1 cellular context compared by ENCODE assay signal in genomic region chr6:163707385-163708355, GRCh38.
TF ChIP-seq lines count a peak whose summit lies in the region.

No MANE protein-coding gene starts in this region.

TF ChIP-seq in WTC11, 78 proteins besides CTCF, POLR2A, EP300 and RAD21 (continued from another document):
- no peak for TF ChIP-seq ZNF512 (CRISPR knock-in tag; IDR thresholded peaks at IDR 0.05; ENCODE audit: borderline replicate concordance)
- no peak for TF ChIP-seq TP53 (CRISPR knock-in tag; IDR thresholded peaks at IDR 0.05)
- no peak for TF ChIP-seq ATF3 (CRISPR knock-in tag; conservative IDR thresholded peaks at IDR 0.05)
- TF ChIP-seq ATF2 (CRISPR knock-in tag; IDR thresholded peaks at IDR 0.05; ENCODE audit: borderline replicate concordance, low read depth) = no peak
